15 cellular contexts compared by ENCODE assay signal in genomic region chr10:116756277-116756676, GRCh38. TPM values are rescaled to one million over a fixed set of nuclear protein-coding genes. Genes with fewer than 3 reads are reported as not detected.
A peak's percentile ranks its signal among the peaks of the same experiment; 100 is the strongest.
DNase-seq lines count a peak whose midpoint lies in the region; ATAC-seq and TF ChIP-seq lines count a peak whose summit lies in the region.
"Had no signal": no experiment of that assay in that cellular context is flagged by ENCODE, and none has a peak within 500 bp of the region (broad histone marks: within the 10 kb centered on the region; RNA-seq: fewer than 3 reads in every experiment).

No MANE protein-coding gene starts in this region.

- H3K4me3 ChIP-seq in MG63 (no peak overlapping the region), left lung (no peak overlapping the region), suprapubic skin (no peak overlapping the region)
- H3K4me3 ChIP-seq: PC-9 had no signal

- H3K36me3 ChIP-seq in MG63 (no peaks in the 10 kb centered on the region), left lung (no peaks in the 10 kb centered on the region), suprapubic skin (no peaks in the 10 kb centered on the region)

- 25% methylated on average over 7 of the region's 8 CpGs for WGBS in suprapubic skin

- no peak for TF ChIP-seq EP300 in suprapubic skin (IDR thresholded peaks at IDR 0.05)

- no peaks in the 10 kb centered on the region for H3K9me3 ChIP-seq in MG63
- H3K9me3 ChIP-seq in left lung, result no peaks in the 10 kb centered on the region
- H3K9me3 ChIP-seq in suprapubic skin, result no peaks in the 10 kb centered on the region

- DNase-seq in MG63 (peak; percentile 63), fibroblast of peridontal ligament (ENCODE audit: extremely low read depth) (peak; percentile 36), left lung (no peak), suprapubic skin (ENCODE audit: low spot score in 2 of 2) (peak; percentile 51 to 68), NCI-H1694 (lab: John Stamatoyannopoulos, UW) (no peak), NCI-H1694 treated with DMSO at 0.1 percent for 48 hours (lab: John Stamatoyannopoulos, UW) (no peak)
- DNase-seq: activated CD4-positive, alpha-beta T cell treated with anti-CD3 and anti-CD28 coated beads, Interleukin-2, amount 50 U/mL, for 48 hours; activated gamma-delta T cell treated with Interleukin-2 at 50 U/mL for 16 hours; foreskin melanocyte; NCI-H1092 treated with DMSO at 0.1 percent for 48 hours; PC-9 had no signal

- no peak for TF ChIP-seq CTCF in left lung (IDR thresholded peaks at IDR 0.05)
- no peak for TF ChIP-seq CTCF in suprapubic skin (IDR thresholded peaks at IDR 0.05)

- H3K4me1 ChIP-seq in left lung (no peaks in the 10 kb centered on the region), suprapubic skin (peaks cover 15% of the 10 kb centered on the region)

- no peak for TF ChIP-seq POLR2A in suprapubic skin (IDR thresholded peaks at IDR 0.05)

- intact Hi-C loops in left lung (cut with DNase I), result no loop called here

- H3K27me3 ChIP-seq in MG63 (no peaks in the 10 kb centered on the region), left lung (peaks cover 0 to 4% of the 10 kb centered on the region in 2 donors), suprapubic skin (no peaks in the 10 kb centered on the region)

- peak; percentile 47 for ATAC-seq in left lung
- ATAC-seq in HG02610 (IDR thresholded peaks at IDR 0.05; ENCODE audit: unreplicated experiment), result no peak
- no peak for ATAC-seq in SK-N-SH treated with all-trans-retinoic acid at 6 μM for 48 hours
- ATAC-seq: HepG2, left lobe of liver had no signal

- H3K27ac ChIP-seq in left lung, result no peak overlapping the region
- H3K27ac ChIP-seq in suprapubic skin, result no peak overlapping the region
- H3K27ac ChIP-seq: PC-9 had no signal

TF ChIP-seq in SK-N-SH treated with all-trans-retinoic acid at 6 μM for 48 hours, 23 proteins besides CTCF, POLR2A, EP300 and RAD21:
- TF ChIP-seq CREB5 (CRISPR knock-in tag; IDR thresholded peaks at IDR 0.05; ENCODE audit: low read depth) (no peak), ZNF8 (CRISPR knock-in tag; IDR thresholded peaks at IDR 0.05) (no peak), ZC3H10 (CRISPR knock-in tag; IDR thresholded peaks at IDR 0.05) (no peak), ZFP3 (CRISPR knock-in tag; IDR thresholded peaks at IDR 0.05) (no peak), RARB (CRISPR knock-in tag; IDR thresholded peaks at IDR 0.05) (no peak), SNAI2 (CRISPR knock-in tag; IDR thresholded peaks at IDR 0.05) (no peak), ARNTL (CRISPR knock-in tag; IDR thresholded peaks at IDR 0.05; ENCODE audit: borderline replicate concordance, low read depth) (no peak), OSR1 (CRISPR knock-in tag; IDR thresholded peaks at IDR 0.05) (no peak), ISL1 (CRISPR knock-in tag; IDR thresholded peaks at IDR 0.05) (no peak), ZFP30 (CRISPR knock-in tag; IDR thresholded peaks at IDR 0.05) (no peak), GLIS3 (CRISPR knock-in tag; IDR thresholded peaks at IDR 0.05) (no peak), ZNF565 (CRISPR knock-in tag; conservative IDR thresholded peaks at IDR 0.05; ENCODE audit: low read depth) (no peak), ESRRG (CRISPR knock-in tag; IDR thresholded peaks at IDR 0.05) (no peak), BACH2 (CRISPR knock-in tag; IDR thresholded peaks at IDR 0.05; ENCODE audit: borderline replicate concordance) (no peak), ZNF70 (CRISPR knock-in tag; IDR thresholded peaks at IDR 0.05) (no peak)
- TF ChIP-seq, protein P1, sequence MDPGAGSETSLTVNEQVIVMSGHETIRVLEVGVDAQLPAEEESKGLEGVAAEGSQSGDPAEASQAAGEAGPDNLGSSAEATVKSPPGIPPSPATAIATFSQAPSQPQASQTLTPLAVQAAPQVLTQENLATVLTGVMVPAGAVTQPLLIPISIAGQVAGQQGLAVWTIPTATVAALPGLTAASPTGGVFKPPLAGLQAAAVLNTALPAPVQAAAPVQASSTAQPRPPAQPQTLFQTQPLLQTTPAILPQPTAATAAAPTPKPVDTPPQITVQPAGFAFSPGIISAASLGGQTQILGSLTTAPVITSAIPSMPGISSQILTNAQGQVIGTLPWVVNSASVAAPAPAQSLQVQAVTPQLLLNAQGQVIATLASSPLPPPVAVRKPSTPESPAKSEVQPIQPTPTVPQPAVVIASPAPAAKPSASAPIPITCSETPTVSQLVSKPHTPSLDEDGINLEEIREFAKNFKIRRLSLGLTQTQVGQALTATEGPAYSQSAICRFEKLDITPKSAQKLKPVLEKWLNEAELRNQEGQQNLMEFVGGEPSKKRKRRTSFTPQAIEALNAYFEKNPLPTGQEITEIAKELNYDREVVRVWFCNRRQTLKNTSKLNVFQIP (CRISPR knock-in tag; IDR thresholded peaks at IDR 0.05; ENCODE audit: borderline replicate concordance, low read depth), result no peak

RNA-seq across cellular contexts. Expression of gene HSPA12A, which starts 13.9 kb away (rescaled TPM):
- 2.6 and 2.8 TPM in 2 replicates for total RNA-seq in MG63 (2014; rRNA removed; shearing (Covaris generic); ENCODE audit: low replicate concordance)
- total RNA-seq in left lung (1 to 10 TPM; 9.1 to 9.9 TPM), suprapubic skin (10 to 100 TPM in 3 of 4 donors, 1 to 10 TPM in 1; 9.6 to 26.6 (median 18.2) TPM)

Comparison
In these comparisons a context has a peak if more than half of its experiments do, and no peak if none do; other contexts are left out.
1. DNase-seq: peak in MG63 (single experiment), fibroblast of peridontal ligament (single experiment) and suprapubic skin (2 of 2); none in left lung (0 of 2), NCI-H1694 (single experiment) and NCI-H1694 treated with DMSO at 0.1 percent for 48 hours (single experiment).